ENCODE assay signal across 1 cellular context in genomic region chr3:64916937-64917336, GRCh38.
TF ChIP-seq lines count a peak whose summit lies in the region.

No MANE protein-coding gene starts in this region.

TF ChIP-seq in WTC11, 78 proteins besides CTCF, POLR2A, EP300 and RAD21:
- TF ChIP-seq NR3C1 (CRISPR knock-in tag; conservative IDR thresholded peaks at IDR 0.05; ENCODE audit: low read depth) (no peak), FOXP1 (CRISPR knock-in tag; IDR thresholded peaks at IDR 0.05; ENCODE audit: borderline replicate concordance) (no peak), ZNF138 (CRISPR knock-in tag; conservative IDR thresholded peaks at IDR 0.05) (no peak), PREB (CRISPR knock-in tag; IDR thresholded peaks at IDR 0.05; ENCODE audit: borderline replicate concordance) (no peak), CREM (CRISPR knock-in tag; IDR thresholded peaks at IDR 0.05) (no peak), NFE2L1 (CRISPR knock-in tag; IDR thresholded peaks at IDR 0.05) (no peak), TCF7 (CRISPR knock-in tag; IDR thresholded peaks at IDR 0.05; ENCODE audit: low read depth) (no peak), ZNF532 (CRISPR knock-in tag; IDR thresholded peaks at IDR 0.05; ENCODE audit: borderline replicate concordance) (no peak), TP53 (CRISPR knock-in tag; IDR thresholded peaks at IDR 0.05) (no peak)
